ENCODE assay signal across 22 cellular contexts in genomic region chr17:80997471-80998387, GRCh38. TPM values are rescaled to one million over a fixed set of nuclear protein-coding genes. Genes with fewer than 3 reads are reported as not detected.
A peak's percentile ranks its signal among the peaks of the same experiment; 100 is the strongest.
DNase-seq lines count a peak whose midpoint lies in the region; ATAC-seq and TF ChIP-seq lines count a peak whose summit lies in the region.
"Had no signal": no experiment of that assay in that cellular context is flagged by ENCODE, and none has a peak within 500 bp of the region (broad histone marks: within the 10 kb centered on the region; RNA-seq: fewer than 3 reads in every experiment).

No MANE protein-coding gene starts in this region.

- TF ChIP-seq CTCF in GM13977 (IDR thresholded peaks at IDR 0.05; ENCODE audit: extremely low read depth, insufficient read depth, missing control alignments): no peak
- TF ChIP-seq CTCF in RWPE1 (conservative IDR thresholded peaks at IDR 0.05; ENCODE audit: low read depth): no peak

- intact Hi-C loops in left cardiac atrium (cut with DNase I) (no loop called here), aorta (cut with DNase I) (no loop called here)

- H3K9me3 ChIP-seq in aorta (ENCODE audit: control insufficient read depth, low read length): no peaks in the 10 kb centered on the region
- H3K9me3 ChIP-seq: gastrocnemius medialis had no signal

- POLR2A ChIA-PET in RWPE1 (lab: Yijun Ruan, JAX; ENCODE audit: low non-redundant PET): no interaction called here

- ATAC-seq in left cardiac atrium: no peak
- no peak for ATAC-seq in GM21723 (IDR thresholded peaks at IDR 0.05; ENCODE audit: unreplicated experiment)
- no peak for ATAC-seq in aorta (ENCODE audit: low FRiP score)
- ATAC-seq in GM18909 (IDR thresholded peaks at IDR 0.05; ENCODE audit: poor library complexity, unreplicated experiment): no peak
- ATAC-seq: gastrocnemius medialis, left ventricle myocardium superior, right cardiac atrium had no signal

- in situ Hi-C loops in GM13977 (cut with MboI; ENCODE audit: low pct_unique_long_range_greater_than_20kb, low sequenced_read_pairs, unreplicated experiment): no loop called here

- no peaks in the 10 kb centered on the region for H3K4me1 ChIP-seq in aorta (ENCODE audit: control insufficient read depth in 1 of 2, insufficient read depth in 2 of 2, low read length in 2 of 2)

- H3K4me3 ChIP-seq in aorta (ENCODE audit: low read length in 2 of 2): no peak overlapping the region
- H3K4me3 ChIP-seq: dorsolateral prefrontal cortex, gastrocnemius medialis had no signal

- H3K36me3 ChIP-seq in aorta (ENCODE audit: control insufficient read depth in 1 of 2, insufficient read depth in 2 of 2, low read length in 1 of 2): peaks cover 5 to 10% of the 10 kb centered on the region in 2 donors

- DNase-seq in A172 (ENCODE audit: low spot score) (peak; percentile 91), GM13977 (ENCODE audit: low spot score) (peak; percentile 18), RWPE1 (ENCODE audit: low spot score) (no peak), glomerular visceral epithelial cell (ENCODE audit: extremely low spot score) (peak; percentile 62), left cardiac atrium (no peak), aorta (no peak)
- DNase-seq: ACHN; activated CD4-positive, alpha-beta T cell treated with anti-CD3 and anti-CD28 coated beads, Interleukin-2, amount 50 U/mL, for 48 hours; activated naive CD8-positive, alpha-beta T cell treated with anti-CD3 and anti-CD28 coated beads for 36 hours; activated T-cell treated with anti-CD3 and anti-CD28 coated beads, Interleukin-2, amount 50 U/mL, for 48 hours; CD4-positive, alpha-beta T cell; DMS79; erythroblast; gastrocnemius medialis; HFFc6; left ventricle myocardium superior; NCI-H1436 treated with DMSO at 0.1 percent for 48 hours; NCI-H2227 treated with DMSO at 0.1 percent for 48 hours had no signal

- H3K27me3 ChIP-seq in aorta (ENCODE audit: control insufficient read depth in 1 of 2, insufficient read depth in 2 of 2, low read length in 1 of 2): no peaks in the 10 kb centered on the region

- H3K27ac ChIP-seq in RWPE1 (peak overlapping the region; percentile 44), aorta (ENCODE audit: low read depth in 1 of 2, low read length in 2 of 2) (no peak overlapping the region)
- H3K27ac ChIP-seq: gastrocnemius medialis had no signal

- CTCF ChIA-PET in RWPE1 (lab: Yijun Ruan, JAX): no interaction called here

- WGBS in aorta, 2 donors: 91 to 93% methylated on average over 42 to 43 of the region's 43 CpGs

RNA-seq across cellular contexts. Expression of gene CHMP6, which starts 6.1 kb away (rescaled TPM):
- 14.4 and 15.1 TPM in 2 replicates for total RNA-seq in A172 (2014; rRNA removed; shearing (Covaris generic))
- total RNA-seq in left cardiac atrium: 10 to 100 TPM; 17.4 to 19.1 TPM
- 10 to 100 TPM; 22.9 to 30.9 TPM for total RNA-seq in aorta
- polyA plus RNA-seq in aorta: 10 to 100 TPM; 15.9 to 30.8 TPM

RNA-seq across cellular contexts. Expression of gene BAIAP2, which starts 37.2 kb away (rescaled TPM):
- 83.1 and 89.5 TPM in 2 replicates for total RNA-seq in A172 (2014; rRNA removed; shearing (Covaris generic))
- 10 to 100 TPM; 32.8 to 38.0 TPM for total RNA-seq in left cardiac atrium
- total RNA-seq in aorta: 10 to 100 TPM; 19.2 to 23.7 TPM
- 1 to 10 TPM; 1.7 to 9.5 TPM for polyA plus RNA-seq in aorta

Comparison
In these comparisons a context has a peak if more than half of its experiments do, and no peak if none do; other contexts are left out.
1. DNase-seq: peak in A172 (single experiment), GM13977 (single experiment) and glomerular visceral epithelial cell (single experiment); none in RWPE1 (single experiment), left cardiac atrium (single experiment) and aorta (0 of 2).